32 cellular contexts compared by ENCODE assay signal in genomic region chr10:2488606-2489005, GRCh38.
"Had no signal": no experiment of that assay in that cellular context is flagged by ENCODE, and none has a peak within 500 bp of the region (broad histone marks: within the 10 kb centered on the region; RNA-seq: fewer than 3 reads in every experiment).

No MANE protein-coding gene starts in this region.

- H3K27ac Mint-ChIP-seq: activated B cell treated with CpG ODN at 0.5 μM for 24 hours; activated CD8-positive, alpha-beta memory T cell treated with anti-CD3 and anti-CD28 coated beads, Interleukin-2, amount 10 ng/mL, durations not matched to agents 7 days and 5 days; activated CD8-positive, alpha-beta T cell treated with anti-CD3 and anti-CD28 coated beads for 36 hours; activated naive CD8-positive, alpha-beta T cell; activated T-cell treated with anti-CD3 and anti-CD28 coated beads, Interleukin-2, amount 50 U/mL, for 72 hours; dendritic cell treated with granulocyte-macrophage colony-stimulating factor and Interleukin-4, amounts not matched to agents 40 ng/mL and 50 ng/mL, for 4 days; endodermal cell; T-helper 17 cell; T-helper 2 cell treated with Interferon-gamma antibody and Interleukin-4, amounts not matched to agents 5 μg/mL and 100 μg/mL, for 36 hours had no signal

- H3K27ac ChIP-seq: brain microvascular endothelial cell, coronary artery, dorsolateral prefrontal cortex, heart left ventricle, WERI-Rb-1 had no signal

- H3K27me3 ChIP-seq: brain microvascular endothelial cell, heart left ventricle had no signal

- H3K36me3 ChIP-seq: brain microvascular endothelial cell, heart left ventricle, WERI-Rb-1 had no signal

- ATAC-seq: activated CD4-positive, CD25-positive, alpha-beta regulatory T cell treated with anti-CD3 and anti-CD28 coated beads, Interleukin-2, amount 50 U/mL, for 24 hours; activated CD8-positive, alpha-beta memory T cell treated with anti-CD3 and anti-CD28 coated beads, Interleukin-2, amount 10 ng/mL, durations not matched to agents 7 days and 5 days; activated CD8-positive, alpha-beta T cell treated with anti-CD3 and anti-CD28 coated beads for 36 hours; activated T-cell treated with anti-CD3 and anti-CD28 coated beads, Interleukin-2, amount 50 U/mL, for 72 hours; esophagus mucosa; heart left ventricle; T-helper 17 cell had no signal

- H3K4me1 Mint-ChIP-seq: activated B cell treated with CpG ODN at 0.5 μM for 24 hours; activated CD8-positive, alpha-beta memory T cell treated with anti-CD3 and anti-CD28 coated beads, Interleukin-2, amount 10 ng/mL, durations not matched to agents 7 days and 5 days; central memory CD8-positive, alpha-beta T cell; endodermal cell; T-helper 17 cell had no signal

- H3K36me3 Mint-ChIP-seq: activated CD8-positive, alpha-beta memory T cell treated with anti-CD3 and anti-CD28 coated beads, Interleukin-2, amount 10 ng/mL, durations not matched to agents 7 days and 5 days; activated naive CD8-positive, alpha-beta T cell had no signal

- H3K4me3 ChIP-seq: coronary artery, dorsolateral prefrontal cortex, heart left ventricle had no signal

- H3K4me1 ChIP-seq: heart left ventricle had no signal

- H3K4me3 Mint-ChIP-seq: activated B cell treated with CpG ODN at 0.5 μM for 24 hours; activated CD8-positive, alpha-beta memory T cell treated with anti-CD3 and anti-CD28 coated beads, Interleukin-2, amount 10 ng/mL, durations not matched to agents 7 days and 5 days; activated CD8-positive, alpha-beta T cell treated with anti-CD3 and anti-CD28 coated beads for 36 hours; activated naive CD8-positive, alpha-beta T cell; activated T-cell treated with anti-CD3 and anti-CD28 coated beads, Interleukin-2, amount 50 U/mL, for 72 hours; central memory CD8-positive, alpha-beta T cell; dendritic cell treated with granulocyte-macrophage colony-stimulating factor and Interleukin-4, amounts not matched to agents 40 ng/mL and 50 ng/mL, for 4 days; endodermal cell; T-helper 17 cell; T-helper 2 cell treated with Interferon-gamma antibody and Interleukin-4, amounts not matched to agents 5 μg/mL and 100 μg/mL, for 36 hours had no signal

- H3K9me3 Mint-ChIP-seq: activated B cell treated with CpG ODN at 0.5 μM for 24 hours; activated CD8-positive, alpha-beta T cell treated with anti-CD3 and anti-CD28 coated beads for 36 hours; central memory CD8-positive, alpha-beta T cell; dendritic cell treated with granulocyte-macrophage colony-stimulating factor and Interleukin-4, amounts not matched to agents 40 ng/mL and 50 ng/mL, for 4 days; T-helper 2 cell treated with Interferon-gamma antibody and Interleukin-4, amounts not matched to agents 5 μg/mL and 100 μg/mL, for 36 hours had no signal

- H3K27me3 Mint-ChIP-seq: activated B cell treated with CpG ODN at 0.5 μM for 24 hours; activated CD8-positive, alpha-beta memory T cell treated with anti-CD3 and anti-CD28 coated beads, Interleukin-2, amount 10 ng/mL, durations not matched to agents 7 days and 5 days; activated CD8-positive, alpha-beta T cell treated with anti-CD3 and anti-CD28 coated beads for 36 hours; activated naive CD8-positive, alpha-beta T cell; central memory CD8-positive, alpha-beta T cell; dendritic cell treated with granulocyte-macrophage colony-stimulating factor and Interleukin-4, amounts not matched to agents 40 ng/mL and 50 ng/mL, for 4 days; T-helper 17 cell had no signal

- DNase-seq: activated B cell treated with CpG ODN at 0.5 μM for 24 hours; activated CD4-positive, alpha-beta T cell treated with anti-CD3 and anti-CD28 coated beads for 48 hours; activated CD4-positive, alpha-beta T cell treated with anti-CD3 and anti-CD28 coated beads, Interleukin-2, amount 50 U/mL, for 1 hour; activated CD4-positive, alpha-beta T cell treated with anti-CD3 and anti-CD28 coated beads, Interleukin-2, amount 50 U/mL, for 48 hours; activated CD8-positive, alpha-beta memory T cell treated with anti-CD3 and anti-CD28 coated beads, Interleukin-2, amount 10 ng/mL, durations not matched to agents 7 days and 5 days; activated CD8-positive, alpha-beta memory T cell treated with anti-CD3 and anti-CD28 coated beads, Interleukin-2, amount 50 U/mL, for 4 hours; activated CD8-positive, alpha-beta T cell treated with anti-CD3 and anti-CD28 coated beads for 36 hours; activated gamma-delta T cell treated with Interleukin-2 at 50 U/mL for 16 hours; activated naive CD4-positive, alpha-beta T cell treated with anti-CD3 and anti-CD28 coated beads, Interleukin-2, amount 50 U/mL, for 16 hours; activated naive CD4-positive, alpha-beta T cell treated with Interleukin-2 at 50 U/mL for 16 hours; activated T-cell treated with anti-CD3 and anti-CD28 coated beads, Interleukin-2, amount 50 U/mL, for 1 hour; activated T-cell treated with anti-CD3 and anti-CD28 coated beads, Interleukin-2, amount 50 U/mL, for 72 hours; amniotic stem cell; anterior cingulate cortex; brain microvascular endothelial cell; dorsolateral prefrontal cortex; effector memory CD4-positive, alpha-beta T cell; endodermal cell; foreskin fibroblast; glutamatergic neuron; heart left ventricle; T-helper 1 cell; T-helper 17 cell; T1000; WERI-Rb-1 had no signal
